Comparison of ENCODE assay signal across 20 cellular contexts in genomic region chrX:67614006-67614405, GRCh38.
"Had no signal": no experiment of that assay in that cellular context is flagged by ENCODE, and none has a peak within 500 bp of the region (broad histone marks: within the 10 kb centered on the region; RNA-seq: fewer than 3 reads in every experiment).

No MANE protein-coding gene starts in this region.

- H3K36me3 ChIP-seq: breast epithelium, left ventricle myocardium inferior, right lobe of liver, spleen, stomach, thoracic aorta had no signal

- H3K9me3 Mint-ChIP-seq: WTC11 had no signal

- H3K27ac Mint-ChIP-seq: activated naive CD4-positive, alpha-beta T cell treated with anti-CD3 and anti-CD28 coated beads, Interleukin-2, amount 50 U/mL, for 72 hours; activated T-cell treated with anti-CD3 and anti-CD28 coated beads, Interleukin-2, amount 50 U/mL, for 72 hours; memory B cell; nephron; progenitor cell of endocrine pancreas; WTC11 had no signal

- H3K4me1 ChIP-seq: breast epithelium, left ventricle myocardium inferior, right lobe of liver, spleen, stomach had no signal

- H3K4me3 Mint-ChIP-seq: activated T-cell treated with anti-CD3 and anti-CD28 coated beads, Interleukin-2, amount 50 U/mL, for 72 hours; memory B cell; nephron; WTC11 had no signal

- H3K9me3 ChIP-seq: right lobe of liver, thoracic aorta had no signal

- H3K27me3 Mint-ChIP-seq: memory B cell, progenitor cell of endocrine pancreas had no signal

- H3K4me2 ChIP-seq: hepatocyte had no signal

- ATAC-seq: activated naive CD4-positive, alpha-beta T cell treated with anti-CD3 and anti-CD28 coated beads, Interleukin-2, amount 50 U/mL, for 72 hours; activated T-cell treated with anti-CD3 and anti-CD28 coated beads, Interleukin-2, amount 50 U/mL, for 72 hours; WTC11 had no signal

- H3K27ac ChIP-seq: breast epithelium, dorsolateral prefrontal cortex, hepatocyte, left ventricle myocardium inferior, right lobe of liver, spleen, stomach, thoracic aorta had no signal

- H3K4me1 Mint-ChIP-seq: memory B cell, nephron had no signal

- H3K27me3 ChIP-seq: hepatocyte, right lobe of liver, spleen, stomach had no signal

- H2AFZ ChIP-seq: hepatocyte had no signal

- DNase-seq: activated CD4-positive, alpha-beta T cell treated with anti-CD3 and anti-CD28 coated beads for 4 hours; activated CD8-positive, alpha-beta memory T cell treated with anti-CD3 and anti-CD28 coated beads, Interleukin-2, amount 50 U/mL, for 48 hours; activated gamma-delta T cell; activated T-cell treated with anti-CD3 and anti-CD28 coated beads, Interleukin-2, amount 50 U/mL, for 72 hours; dorsolateral prefrontal cortex; left ventricle myocardium inferior; nucleus accumbens; right lobe of liver; spleen; stimulated activated CD4-positive, alpha-beta T cell treated with anti-CD3 and anti-CD28 coated beads, Interleukin-1b, Interleukin-23, amount 100 ng/mL, for 48 hours; stomach; T-helper 2 cell had no signal

- H3K4me3 ChIP-seq: breast epithelium, dorsolateral prefrontal cortex, hepatocyte, left ventricle myocardium inferior, right lobe of liver, spleen, stomach, thoracic aorta had no signal

- H3K79me2 ChIP-seq: hepatocyte had no signal

- H3K36me3 Mint-ChIP-seq: activated naive CD4-positive, alpha-beta T cell treated with anti-CD3 and anti-CD28 coated beads, Interleukin-2, amount 50 U/mL, for 72 hours; memory B cell; WTC11 had no signal
